1 cellular context compared by ENCODE assay signal in genomic region chr2:38750793-38751042, GRCh38.
A peak's percentile ranks its signal among the peaks of the same experiment; 100 is the strongest.
TF ChIP-seq lines count a peak whose summit lies in the region.

No MANE protein-coding gene starts in this region.

TF ChIP-seq in HepG2, 621 proteins besides CTCF, POLR2A, EP300 and RAD21 (continued from another document and continues in another):
- TF ChIP-seq, protein P1, sequence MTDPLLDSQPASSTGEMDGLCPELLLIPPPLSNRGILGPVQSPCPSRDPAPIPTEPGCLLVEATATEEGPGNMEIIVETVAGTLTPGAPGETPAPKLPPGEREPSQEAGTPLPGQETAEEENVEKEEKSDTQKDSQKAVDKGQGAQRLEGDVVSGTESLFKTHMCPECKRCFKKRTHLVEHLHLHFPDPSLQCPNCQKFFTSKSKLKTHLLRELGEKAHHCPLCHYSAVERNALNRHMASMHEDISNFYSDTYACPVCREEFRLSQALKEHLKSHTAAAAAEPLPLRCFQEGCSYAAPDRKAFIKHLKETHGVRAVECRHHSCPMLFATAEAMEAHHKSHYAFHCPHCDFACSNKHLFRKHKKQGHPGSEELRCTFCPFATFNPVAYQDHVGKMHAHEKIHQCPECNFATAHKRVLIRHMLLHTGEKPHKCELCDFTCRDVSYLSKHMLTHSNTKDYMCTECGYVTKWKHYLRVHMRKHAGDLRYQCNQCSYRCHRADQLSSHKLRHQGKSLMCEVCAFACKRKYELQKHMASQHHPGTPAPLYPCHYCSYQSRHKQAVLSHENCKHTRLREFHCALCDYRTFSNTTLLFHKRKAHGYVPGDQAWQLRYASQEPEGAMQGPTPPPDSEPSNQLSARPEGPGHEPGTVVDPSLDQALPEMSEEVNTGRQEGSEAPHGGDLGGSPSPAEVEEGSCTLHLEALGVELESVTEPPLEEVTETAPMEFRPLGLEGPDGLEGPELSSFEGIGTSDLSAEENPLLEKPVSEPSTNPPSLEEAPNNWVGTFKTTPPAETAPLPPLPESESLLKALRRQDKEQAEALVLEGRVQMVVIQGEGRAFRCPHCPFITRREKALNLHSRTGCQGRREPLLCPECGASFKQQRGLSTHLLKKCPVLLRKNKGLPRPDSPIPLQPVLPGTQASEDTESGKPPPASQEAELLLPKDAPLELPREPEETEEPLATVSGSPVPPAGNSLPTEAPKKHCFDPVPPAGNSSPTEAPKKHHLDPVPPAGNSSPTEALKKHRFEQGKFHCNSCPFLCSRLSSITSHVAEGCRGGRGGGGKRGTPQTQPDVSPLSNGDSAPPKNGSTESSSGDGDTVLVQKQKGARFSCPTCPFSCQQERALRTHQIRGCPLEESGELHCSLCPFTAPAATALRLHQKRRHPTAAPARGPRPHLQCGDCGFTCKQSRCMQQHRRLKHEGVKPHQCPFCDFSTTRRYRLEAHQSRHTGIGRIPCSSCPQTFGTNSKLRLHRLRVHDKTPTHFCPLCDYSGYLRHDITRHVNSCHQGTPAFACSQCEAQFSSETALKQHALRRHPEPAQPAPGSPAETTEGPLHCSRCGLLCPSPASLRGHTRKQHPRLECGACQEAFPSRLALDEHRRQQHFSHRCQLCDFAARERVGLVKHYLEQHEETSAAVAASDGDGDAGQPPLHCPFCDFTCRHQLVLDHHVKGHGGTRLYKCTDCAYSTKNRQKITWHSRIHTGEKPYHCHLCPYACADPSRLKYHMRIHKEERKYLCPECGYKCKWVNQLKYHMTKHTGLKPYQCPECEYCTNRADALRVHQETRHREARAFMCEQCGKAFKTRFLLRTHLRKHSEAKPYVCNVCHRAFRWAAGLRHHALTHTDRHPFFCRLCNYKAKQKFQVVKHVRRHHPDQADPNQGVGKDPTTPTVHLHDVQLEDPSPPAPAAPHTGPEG (CRISPR knock-in tag; IDR thresholded peaks at IDR 0.05): peak; percentile 46; the same call in 1 of the 2 replicates
- TF ChIP-seq ARID2 (CRISPR knock-in tag; IDR thresholded peaks at IDR 0.05; ENCODE audit: borderline replicate concordance) (0 out of 2 replicates have a peak, but pooled peaks have one; percentile 30), CENPBD1 (CRISPR knock-in tag; IDR thresholded peaks at IDR 0.05; ENCODE audit: borderline replicate concordance, low read depth) (0 out of 2 replicates have a peak, but pooled peaks have one; percentile 71), ZNF546 (CRISPR knock-in tag; conservative IDR thresholded peaks at IDR 0.05) (no peak), HNRNPLL (IDR thresholded peaks at IDR 0.05; ENCODE audit: low read depth, low read length, poor library complexity, severe bottlenecking) (peak; percentile 94), AHDC1 (CRISPR knock-in tag; IDR thresholded peaks at IDR 0.05; ENCODE audit: borderline replicate concordance) (peak; percentile 12), YY1 (IDR thresholded peaks at IDR 0.05; ENCODE audit: insufficient read depth, insufficient replicate concordance, low read depth, low read length) (peak; percentile 92), ZNF446 (CRISPR knock-in tag; IDR thresholded peaks at IDR 0.05) (peak; percentile 59; the same call in 1 of the 2 replicates), ZNF678 (CRISPR knock-in tag; IDR thresholded peaks at IDR 0.05) (peak; percentile 81; the same call in 1 of the 2 replicates), ZNF251 (CRISPR knock-in tag; IDR thresholded peaks at IDR 0.05) (peak; percentile 18; the same call in 1 of the 2 replicates), ZMYM3 (CRISPR knock-in tag; IDR thresholded peaks at IDR 0.05) (no peak), CC2D1A (CRISPR knock-in tag; IDR thresholded peaks at IDR 0.05) (no peak), KDM4B (CRISPR knock-in tag; IDR thresholded peaks at IDR 0.05) (0 out of 2 replicates have a peak, but pooled peaks have one; percentile 28), ZBTB2 (CRISPR knock-in tag; IDR thresholded peaks at IDR 0.05; ENCODE audit: low read depth) (peak; percentile 9; the same call in 1 of the 2 replicates), SAFB2 (CRISPR knock-in tag; IDR thresholded peaks at IDR 0.05; ENCODE audit: borderline replicate concordance, low read depth) (0 out of 2 replicates have a peak, but pooled peaks have one; percentile 11), ZNF552 (CRISPR knock-in tag; IDR thresholded peaks at IDR 0.05; ENCODE audit: borderline replicate concordance) (0 out of 2 replicates have a peak, but pooled peaks have one; percentile 58), SPEN (CRISPR knock-in tag; IDR thresholded peaks at IDR 0.05; ENCODE audit: low read depth) (peak; percentile 43; the same call in 1 of the 2 replicates), IRF2 (CRISPR knock-in tag; IDR thresholded peaks at IDR 0.05) (no peak), ZNF709 (CRISPR knock-in tag; IDR thresholded peaks at IDR 0.05) (peak; percentile 80), ZNF878 (CRISPR knock-in tag; IDR thresholded peaks at IDR 0.05) (no peak), KDM1A (CRISPR knock-in tag; IDR thresholded peaks at IDR 0.05) (no peak), NBN (conservative IDR thresholded peaks at IDR 0.05) (no peak), ZBTB7B (CRISPR knock-in tag; IDR thresholded peaks at IDR 0.05) (0 out of 2 replicates have a peak, but pooled peaks have one; percentile 10), ZNF644 (CRISPR knock-in tag; IDR thresholded peaks at IDR 0.05; ENCODE audit: low read depth) (peak; percentile 59; the same call in 1 of the 2 replicates), ZNF101 (CRISPR knock-in tag; IDR thresholded peaks at IDR 0.05; ENCODE audit: borderline replicate concordance, low read depth) (0 out of 2 replicates have a peak, but pooled peaks have one; percentile 43), MAZ (IDR thresholded peaks at IDR 0.05; ENCODE audit: borderline replicate concordance, low read depth, low read length) (peak; percentile 10; the same call in 1 of the 2 replicates), MAZ (CRISPR knock-in tag; IDR thresholded peaks at IDR 0.05; ENCODE audit: low read depth) (no peak), TOPORS (CRISPR knock-in tag; IDR thresholded peaks at IDR 0.05) (peak; percentile 85; the same call in 1 of the 2 replicates)
- TF ChIP-seq, protein P2, sequence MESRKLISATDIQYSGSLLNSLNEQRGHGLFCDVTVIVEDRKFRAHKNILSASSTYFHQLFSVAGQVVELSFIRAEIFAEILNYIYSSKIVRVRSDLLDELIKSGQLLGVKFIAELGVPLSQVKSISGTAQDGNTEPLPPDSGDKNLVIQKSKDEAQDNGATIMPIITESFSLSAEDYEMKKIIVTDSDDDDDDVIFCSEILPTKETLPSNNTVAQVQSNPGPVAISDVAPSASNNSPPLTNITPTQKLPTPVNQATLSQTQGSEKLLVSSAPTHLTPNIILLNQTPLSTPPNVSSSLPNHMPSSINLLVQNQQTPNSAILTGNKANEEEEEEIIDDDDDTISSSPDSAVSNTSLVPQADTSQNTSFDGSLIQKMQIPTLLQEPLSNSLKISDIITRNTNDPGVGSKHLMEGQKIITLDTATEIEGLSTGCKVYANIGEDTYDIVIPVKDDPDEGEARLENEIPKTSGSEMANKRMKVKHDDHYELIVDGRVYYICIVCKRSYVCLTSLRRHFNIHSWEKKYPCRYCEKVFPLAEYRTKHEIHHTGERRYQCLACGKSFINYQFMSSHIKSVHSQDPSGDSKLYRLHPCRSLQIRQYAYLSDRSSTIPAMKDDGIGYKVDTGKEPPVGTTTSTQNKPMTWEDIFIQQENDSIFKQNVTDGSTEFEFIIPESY (CRISPR knock-in tag; IDR thresholded peaks at IDR 0.05): peak; percentile 30; the same call in 1 of the 2 replicates
- TF ChIP-seq, protein P3, sequence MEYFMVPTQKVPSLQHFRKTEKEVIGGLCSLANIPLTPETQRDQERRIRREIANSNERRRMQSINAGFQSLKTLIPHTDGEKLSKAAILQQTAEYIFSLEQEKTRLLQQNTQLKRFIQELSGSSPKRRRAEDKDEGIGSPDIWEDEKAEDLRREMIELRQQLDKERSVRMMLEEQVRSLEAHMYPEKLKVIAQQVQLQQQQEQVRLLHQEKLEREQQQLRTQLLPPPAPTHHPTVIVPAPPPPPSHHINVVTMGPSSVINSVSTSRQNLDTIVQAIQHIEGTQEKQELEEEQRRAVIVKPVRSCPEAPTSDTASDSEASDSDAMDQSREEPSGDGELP (IDR thresholded peaks at IDR 0.05; ENCODE audit: borderline replicate concordance, low read depth): 0 out of 2 replicates have a peak, but pooled peaks have one; percentile 32
- TF ChIP-seq, protein P4, sequence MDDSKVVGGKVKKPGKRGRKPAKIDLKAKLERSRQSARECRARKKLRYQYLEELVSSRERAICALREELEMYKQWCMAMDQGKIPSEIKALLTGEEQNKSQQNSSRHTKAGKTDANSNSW (CRISPR knock-in tag; IDR thresholded peaks at IDR 0.05; ENCODE audit: borderline replicate concordance): no peak
- TF ChIP-seq, protein P5, sequence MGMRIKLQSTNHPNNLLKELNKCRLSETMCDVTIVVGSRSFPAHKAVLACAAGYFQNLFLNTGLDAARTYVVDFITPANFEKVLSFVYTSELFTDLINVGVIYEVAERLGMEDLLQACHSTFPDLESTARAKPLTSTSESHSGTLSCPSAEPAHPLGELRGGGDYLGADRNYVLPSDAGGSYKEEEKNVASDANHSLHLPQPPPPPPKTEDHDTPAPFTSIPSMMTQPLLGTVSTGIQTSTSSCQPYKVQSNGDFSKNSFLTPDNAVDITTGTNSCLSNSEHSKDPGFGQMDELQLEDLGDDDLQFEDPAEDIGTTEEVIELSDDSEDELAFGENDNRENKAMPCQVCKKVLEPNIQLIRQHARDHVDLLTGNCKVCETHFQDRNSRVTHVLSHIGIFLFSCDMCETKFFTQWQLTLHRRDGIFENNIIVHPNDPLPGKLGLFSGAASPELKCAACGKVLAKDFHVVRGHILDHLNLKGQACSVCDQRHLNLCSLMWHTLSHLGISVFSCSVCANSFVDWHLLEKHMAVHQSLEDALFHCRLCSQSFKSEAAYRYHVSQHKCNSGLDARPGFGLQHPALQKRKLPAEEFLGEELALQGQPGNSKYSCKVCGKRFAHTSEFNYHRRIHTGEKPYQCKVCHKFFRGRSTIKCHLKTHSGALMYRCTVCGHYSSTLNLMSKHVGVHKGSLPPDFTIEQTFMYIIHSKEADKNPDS (CRISPR knock-in tag; IDR thresholded peaks at IDR 0.05): peak; percentile 48; the same call in 1 of the 2 replicates
- TF ChIP-seq, protein P6, sequence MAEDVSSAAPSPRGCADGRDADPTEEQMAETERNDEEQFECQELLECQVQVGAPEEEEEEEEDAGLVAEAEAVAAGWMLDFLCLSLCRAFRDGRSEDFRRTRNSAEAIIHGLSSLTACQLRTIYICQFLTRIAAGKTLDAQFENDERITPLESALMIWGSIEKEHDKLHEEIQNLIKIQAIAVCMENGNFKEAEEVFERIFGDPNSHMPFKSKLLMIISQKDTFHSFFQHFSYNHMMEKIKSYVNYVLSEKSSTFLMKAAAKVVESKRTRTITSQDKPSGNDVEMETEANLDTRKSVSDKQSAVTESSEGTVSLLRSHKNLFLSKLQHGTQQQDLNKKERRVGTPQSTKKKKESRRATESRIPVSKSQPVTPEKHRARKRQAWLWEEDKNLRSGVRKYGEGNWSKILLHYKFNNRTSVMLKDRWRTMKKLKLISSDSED (CRISPR knock-in tag; IDR thresholded peaks at IDR 0.05): peak; percentile 97; the same call in 1 of the 2 replicates
- TF ChIP-seq, protein P7, sequence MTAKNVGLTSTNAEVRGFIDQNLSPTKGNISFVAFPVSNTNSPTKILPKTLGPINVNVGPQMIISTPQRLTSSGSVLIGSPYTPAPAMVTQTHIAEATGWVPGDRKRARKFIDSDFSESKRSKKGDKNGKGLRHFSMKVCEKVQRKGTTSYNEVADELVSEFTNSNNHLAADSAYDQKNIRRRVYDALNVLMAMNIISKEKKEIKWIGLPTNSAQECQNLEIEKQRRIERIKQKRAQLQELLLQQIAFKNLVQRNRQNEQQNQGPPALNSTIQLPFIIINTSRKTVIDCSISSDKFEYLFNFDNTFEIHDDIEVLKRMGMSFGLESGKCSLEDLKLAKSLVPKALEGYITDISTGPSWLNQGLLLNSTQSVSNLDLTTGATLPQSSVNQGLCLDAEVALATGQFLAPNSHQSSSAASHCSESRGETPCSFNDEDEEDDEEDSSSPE (CRISPR knock-in tag; IDR thresholded peaks at IDR 0.05): peak; percentile 69; the same call in 1 of the 2 replicates
